8 cellular contexts compared by ENCODE assay signal in the genomic region with DNA sequence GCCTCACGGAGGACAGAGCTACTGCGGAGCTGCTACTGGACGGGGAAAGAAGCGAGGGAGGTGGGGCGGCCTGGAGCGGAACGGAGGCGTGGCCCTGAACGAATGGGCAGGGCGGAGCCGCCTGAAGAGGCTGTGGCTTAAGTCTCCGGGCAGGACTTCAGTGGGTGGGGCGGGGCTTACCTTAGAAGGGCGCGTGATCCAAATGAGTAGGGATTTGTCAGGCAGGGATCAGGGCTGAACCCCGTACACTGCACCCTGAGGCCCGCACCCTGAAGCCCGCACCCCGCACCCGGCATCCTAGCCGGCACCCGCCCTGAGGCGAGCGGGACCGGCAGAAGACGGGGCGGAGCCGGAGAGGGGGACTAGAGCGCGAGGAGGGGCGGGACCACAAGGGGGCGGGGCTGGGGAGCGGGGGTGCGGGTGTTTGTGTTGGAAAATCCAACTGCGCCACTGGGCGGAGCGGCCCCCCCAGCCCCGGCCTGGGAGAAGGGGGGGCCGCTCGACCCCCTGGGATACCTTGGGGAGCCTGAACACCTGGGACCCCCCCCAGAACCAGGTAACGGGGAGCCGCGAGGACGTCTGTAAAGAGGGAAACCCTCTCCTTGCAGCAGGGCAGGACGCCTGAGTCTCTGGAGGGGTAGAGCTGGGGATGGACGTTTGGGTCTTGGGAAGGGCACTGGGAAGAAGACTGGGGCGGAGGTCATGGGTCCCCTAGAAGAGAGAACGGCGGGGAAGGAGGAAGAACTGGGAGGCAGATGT. TPM values are rescaled to one million over a fixed set of nuclear protein-coding genes. Genes with fewer than 3 reads are reported as not detected.
DNase-seq lines count a peak whose midpoint lies in the region; ATAC-seq and TF ChIP-seq lines count a peak whose summit lies in the region.

A gene with protein sequence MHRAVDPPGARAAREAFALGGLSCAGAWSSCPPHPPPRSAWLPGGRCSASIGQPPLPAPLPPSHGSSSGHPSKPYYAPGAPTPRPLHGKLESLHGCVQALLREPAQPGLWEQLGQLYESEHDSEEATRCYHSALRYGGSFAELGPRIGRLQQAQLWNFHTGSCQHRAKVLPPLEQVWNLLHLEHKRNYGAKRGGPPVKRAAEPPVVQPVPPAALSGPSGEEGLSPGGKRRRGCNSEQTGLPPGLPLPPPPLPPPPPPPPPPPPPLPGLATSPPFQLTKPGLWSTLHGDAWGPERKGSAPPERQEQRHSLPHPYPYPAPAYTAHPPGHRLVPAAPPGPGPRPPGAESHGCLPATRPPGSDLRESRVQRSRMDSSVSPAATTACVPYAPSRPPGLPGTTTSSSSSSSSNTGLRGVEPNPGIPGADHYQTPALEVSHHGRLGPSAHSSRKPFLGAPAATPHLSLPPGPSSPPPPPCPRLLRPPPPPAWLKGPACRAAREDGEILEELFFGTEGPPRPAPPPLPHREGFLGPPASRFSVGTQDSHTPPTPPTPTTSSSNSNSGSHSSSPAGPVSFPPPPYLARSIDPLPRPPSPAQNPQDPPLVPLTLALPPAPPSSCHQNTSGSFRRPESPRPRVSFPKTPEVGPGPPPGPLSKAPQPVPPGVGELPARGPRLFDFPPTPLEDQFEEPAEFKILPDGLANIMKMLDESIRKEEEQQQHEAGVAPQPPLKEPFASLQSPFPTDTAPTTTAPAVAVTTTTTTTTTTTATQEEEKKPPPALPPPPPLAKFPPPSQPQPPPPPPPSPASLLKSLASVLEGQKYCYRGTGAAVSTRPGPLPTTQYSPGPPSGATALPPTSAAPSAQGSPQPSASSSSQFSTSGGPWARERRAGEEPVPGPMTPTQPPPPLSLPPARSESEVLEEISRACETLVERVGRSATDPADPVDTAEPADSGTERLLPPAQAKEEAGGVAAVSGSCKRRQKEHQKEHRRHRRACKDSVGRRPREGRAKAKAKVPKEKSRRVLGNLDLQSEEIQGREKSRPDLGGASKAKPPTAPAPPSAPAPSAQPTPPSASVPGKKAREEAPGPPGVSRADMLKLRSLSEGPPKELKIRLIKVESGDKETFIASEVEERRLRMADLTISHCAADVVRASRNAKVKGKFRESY (N-terminal part only) (plus strand): TSS at position 423 of the 759 bp plus-strand sequence. CDS start 11,338 bp downstream, outside the sequence.

- no peaks in the 10 kb centered on the region for H3K27me3 ChIP-seq in CD4-positive, alpha-beta T cell (ENCODE audit: control insufficient read depth, insufficient read depth, low read length)
- H3K27me3 ChIP-seq in Peyer's patch: no peaks in the 10 kb centered on the region

- CTCF ChIA-PET in CD4-positive, alpha-beta T cell (lab: Charles Lee): interaction anchor here (0.7 to 2.9 kb wide), 11 partner anchors 9 to 90 kb away, joined by 3 to 28 read pairs (median 5); a partner anchor contains a TSS

- H3K27ac ChIP-seq in CD4-positive, alpha-beta T cell (ENCODE audit: low read depth, low read length): peak within 1 kb of the TSS; percentile 98
- H3K27ac ChIP-seq in Peyer's patch: peak within 1 kb of the TSS; percentile 88 to 100 (median 95)

- peaks cover 4% of the 10 kb centered on the region for H3K27me3 Mint-ChIP-seq in CD4-positive, alpha-beta T cell

- H3K27ac Mint-ChIP-seq in CD4-positive, alpha-beta T cell: peak within 1 kb of the TSS; percentile 98

- peak; percentile 43 for ATAC-seq in CD4-positive, alpha-beta T cell (ENCODE audit: poor library complexity)
- ATAC-seq in GM21367 (IDR thresholded peaks at IDR 0.05; ENCODE audit: unreplicated experiment): peak; percentile 33

- H3K36me3 Mint-ChIP-seq in CD4-positive, alpha-beta T cell (ENCODE audit: low read depth): peaks cover 20% of the 10 kb centered on the region

- H3K4me3 Mint-ChIP-seq in CD4-positive, alpha-beta T cell: peak within 1 kb of the TSS; percentile 91

- POLR2A ChIA-PET in CD4-positive, alpha-beta T cell (lab: Charles Lee): interaction anchor here (0.9 to 4.8 kb wide), 15 partner anchors 9 to 389 kb away, joined by 3 to 83 read pairs (median 8); a partner anchor contains a TSS

- peak; percentile 70 to 88 (median 83) for DNase-seq in CD4-positive, alpha-beta T cell
- peak; percentile 77 for DNase-seq in HuH-7.5 (ENCODE audit: low spot score)
- DNase-seq in Peyer's patch: peak; percentile 94 to 98 (median 95)
- DNase-seq in activated T-cell treated with anti-CD3 and anti-CD28 coated beads, Interleukin-2, amount 50 U/mL, for 48 hours: peak; percentile 92 to 94
- peak; percentile 92 to 94 for DNase-seq in erythroblast (lab: John Stamatoyannopoulos, UW)
- peak; percentile 94 for DNase-seq in mucosa of gallbladder (ENCODE audit: low spot score)
- DNase-seq in stimulated activated CD8-positive, alpha-beta memory T cell treated with anti-CD3 and anti-CD28 coated beads, Interleukin-4, amount 100 ng/mL, for 1 hour (ENCODE audit: low read depth in 2 of 2, low spot score in 1 of 2): peak; percentile 67 to 71

- H3K4me1 Mint-ChIP-seq in CD4-positive, alpha-beta T cell (ENCODE audit: low read depth): peaks cover 30% of the 10 kb centered on the region

- intact Hi-C loops in CD4-positive, alpha-beta T cell (cut with DNase I, micrococcal nuclease): loop anchor here (1.0 to 10.0 kb wide), 5 partner anchors 8 to 321 kb away; a partner anchor contains a TSS

- H3K4me3 ChIP-seq in Peyer's patch: peak within 1 kb of the TSS; percentile 54 to 85 (median 76)

- TF ChIP-seq POLR2A in Peyer's patch (IDR thresholded peaks at IDR 0.05): peak in 1 of 2 donors; percentile 39
- TF ChIP-seq POLR2A in erythroblast (IDR thresholded peaks at IDR 0.05; ENCODE audit: low read length): no peak

- no peak for TF ChIP-seq CTCF in CD4-positive, alpha-beta T cell (IDR thresholded peaks at IDR 0.05)
- TF ChIP-seq CTCF in Peyer's patch (IDR thresholded peaks at IDR 0.05): peak in 2 of 6 experiments; percentile 15 to 16

- H3K36me3 ChIP-seq in Peyer's patch: no peaks in the 10 kb centered on the region

- peaks cover 0 to 33% (median 20%) of the 10 kb centered on the region in 4 donors for H3K4me1 ChIP-seq in Peyer's patch

- no peaks in the 10 kb centered on the region for H3K9me3 ChIP-seq in CD4-positive, alpha-beta T cell (ENCODE audit: control insufficient read depth, low read length)
- H3K9me3 ChIP-seq in Peyer's patch: no peaks in the 10 kb centered on the region

- no peaks in the 10 kb centered on the region for H3K9me3 Mint-ChIP-seq in CD4-positive, alpha-beta T cell

RNA-seq across cellular contexts. Expression of the gene that starts here (rescaled TPM):
- total RNA-seq in CD4-positive, alpha-beta T cell: 100 to 1,000 TPM; 189 to 191 TPM
- total RNA-seq in Peyer's patch (10 to 100 TPM; 32.1 to 45.6 (median 36.4) TPM), mucosa of gallbladder (52.5 TPM)

Comparison
In these comparisons a context has a peak if more than half of its experiments do, and no peak if none do; other contexts are left out.
1. Peak in every context shown above with its lines: DNase-seq, ATAC-seq, H3K4me3 ChIP-seq and H3K27ac ChIP-seq.